Comparison of ENCODE assay signal across 11 cellular contexts in the genomic region with DNA sequence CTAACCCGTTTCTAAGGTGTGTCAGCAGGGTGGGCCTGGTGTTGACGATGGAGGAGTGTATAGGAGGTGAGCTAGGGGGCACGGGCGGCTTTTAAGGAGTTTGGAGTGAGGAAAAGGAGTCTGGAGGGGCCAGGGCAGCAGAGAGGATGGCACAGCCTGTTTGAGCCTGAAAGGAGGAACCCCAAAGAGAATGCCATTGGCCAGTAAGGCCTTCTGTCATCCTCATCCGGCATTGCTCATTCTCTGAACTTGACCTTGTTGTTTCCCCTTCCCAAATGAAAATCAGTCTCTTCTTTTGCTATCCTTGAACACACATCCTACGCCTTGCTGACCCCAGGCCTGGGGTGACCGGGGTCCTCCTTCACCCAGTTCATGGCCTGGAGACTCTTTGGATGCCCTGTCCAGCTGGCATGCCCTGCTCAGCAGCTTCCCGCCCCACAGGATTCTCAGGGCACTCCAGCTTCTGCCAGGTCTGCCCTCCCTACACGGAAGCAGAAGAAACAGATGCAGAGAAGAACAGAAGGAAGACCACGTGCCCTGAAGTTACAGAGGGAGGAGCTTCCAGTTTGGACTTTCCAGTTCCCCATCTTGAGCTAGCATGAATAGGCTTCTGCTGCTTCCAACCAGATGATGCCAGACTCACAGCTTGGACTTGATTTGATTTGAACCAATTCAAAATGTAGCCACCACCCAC. TPM values are rescaled to one million over a fixed set of nuclear protein-coding genes. Genes with fewer than 3 reads are reported as not detected.
DNase-seq lines count a peak whose midpoint lies in the region; ATAC-seq and TF ChIP-seq lines count a peak whose summit lies in the region.
"Had no signal": no experiment of that assay in that cellular context is flagged by ENCODE, and none has a peak within 500 bp of the region (broad histone marks: within the 10 kb centered on the region; RNA-seq: fewer than 3 reads in every experiment).

No MANE protein-coding gene starts in this region.

- whole genome bisulfite sequencing in suprapubic skin: 45% methylated on average over 10 of the region's 10 CpGs

- H3K27ac ChIP-seq in ascending aorta (peak overlapping the region; percentile 72 to 78), left lung (peak overlapping the region; percentile 41 to 91), suprapubic skin (peak overlapping the region; percentile 82)

- H3K36me3 ChIP-seq in ascending aorta (no peaks in the 10 kb centered on the region), left lung (no peaks in the 10 kb centered on the region), suprapubic skin (no peaks in the 10 kb centered on the region)

- TF ChIP-seq CTCF in ascending aorta (IDR thresholded peaks at IDR 0.05): no peak
- no peak for TF ChIP-seq CTCF in left lung (IDR thresholded peaks at IDR 0.05)
- no peak for TF ChIP-seq CTCF in suprapubic skin (IDR thresholded peaks at IDR 0.05)

- no peak overlapping the region for H3K4me3 ChIP-seq in ascending aorta
- no peak overlapping the region for H3K4me3 ChIP-seq in left lung
- H3K4me3 ChIP-seq in suprapubic skin: no peak overlapping the region

- intact Hi-C loops in ascending aorta (cut with DNase I) (no loop called here), left lung (cut with DNase I) (no loop called here)

- peak; percentile 56 for ATAC-seq in left lung
- no peak for ATAC-seq in HG03175 (IDR thresholded peaks at IDR 0.05; ENCODE audit: unreplicated experiment)
- no peak for ATAC-seq in GM18861 (IDR thresholded peaks at IDR 0.05; ENCODE audit: unreplicated experiment)

- TF ChIP-seq POLR2A in suprapubic skin (IDR thresholded peaks at IDR 0.05): no peak

- in situ Hi-C loops in KBM-7 (cut with MboI; ENCODE audit: low pct_unique_long_range_greater_than_20kb, low sequenced_read_pairs): no loop called here

- DNase-seq in KBM-7 (peak; percentile 82), ascending aorta (ENCODE audit: low spot score in 2 of 2) (no peak), left lung (peak in 1 of 2 donors; percentile 74), suprapubic skin (ENCODE audit: low spot score in 2 of 2) (no peak), AG08395 (ENCODE audit: low spot score) (no peak), GM19238 (ENCODE audit: insufficient read length, low spot score) (no peak)
- DNase-seq: activated naive CD4-positive, alpha-beta T cell treated with Interleukin-2 at 50 U/mL for 16 hours; effector memory CD4-positive, alpha-beta T cell; NCI-H510A treated with DMSO at 0.1 percent for 48 hours had no signal

- H3K4me1 ChIP-seq in ascending aorta (peaks cover 21 to 35% of the 10 kb centered on the region in 2 donors), left lung (peaks cover 13 to 85% of the 10 kb centered on the region in 2 donors), suprapubic skin (peaks cover 57% of the 10 kb centered on the region)

- TF ChIP-seq EP300 in suprapubic skin (IDR thresholded peaks at IDR 0.05): no peak

- no peaks in the 10 kb centered on the region for H3K27me3 ChIP-seq in ascending aorta
- no peaks in the 10 kb centered on the region for H3K27me3 ChIP-seq in left lung
- no peaks in the 10 kb centered on the region for H3K27me3 ChIP-seq in suprapubic skin

- H3K9me3 ChIP-seq in ascending aorta (no peaks in the 10 kb centered on the region), left lung (no peaks in the 10 kb centered on the region), suprapubic skin (no peaks in the 10 kb centered on the region)

RNA-seq across cellular contexts. Expression of a gene that starts 20.5 kb away (rescaled TPM):
- total RNA-seq in ascending aorta (11.9 TPM), left lung (10 to 100 TPM in 1 of 2 donors, 1 to 10 TPM in 1; 5.4 to 10.3 TPM), suprapubic skin (1 to 10 TPM; 3.2 to 5.8 (median 4.7) TPM)

RNA-seq across cellular contexts. Expression of a gene that starts 31.1 kb away (rescaled TPM):
- total RNA-seq in ascending aorta: 181 TPM
- 100 to 1,000 TPM; 114 to 175 TPM for total RNA-seq in left lung
- total RNA-seq in suprapubic skin: 100 to 1,000 TPM; 145 to 171 (median 165) TPM
